ENCODE assay signal across 8 cellular contexts in the genomic region with DNA sequence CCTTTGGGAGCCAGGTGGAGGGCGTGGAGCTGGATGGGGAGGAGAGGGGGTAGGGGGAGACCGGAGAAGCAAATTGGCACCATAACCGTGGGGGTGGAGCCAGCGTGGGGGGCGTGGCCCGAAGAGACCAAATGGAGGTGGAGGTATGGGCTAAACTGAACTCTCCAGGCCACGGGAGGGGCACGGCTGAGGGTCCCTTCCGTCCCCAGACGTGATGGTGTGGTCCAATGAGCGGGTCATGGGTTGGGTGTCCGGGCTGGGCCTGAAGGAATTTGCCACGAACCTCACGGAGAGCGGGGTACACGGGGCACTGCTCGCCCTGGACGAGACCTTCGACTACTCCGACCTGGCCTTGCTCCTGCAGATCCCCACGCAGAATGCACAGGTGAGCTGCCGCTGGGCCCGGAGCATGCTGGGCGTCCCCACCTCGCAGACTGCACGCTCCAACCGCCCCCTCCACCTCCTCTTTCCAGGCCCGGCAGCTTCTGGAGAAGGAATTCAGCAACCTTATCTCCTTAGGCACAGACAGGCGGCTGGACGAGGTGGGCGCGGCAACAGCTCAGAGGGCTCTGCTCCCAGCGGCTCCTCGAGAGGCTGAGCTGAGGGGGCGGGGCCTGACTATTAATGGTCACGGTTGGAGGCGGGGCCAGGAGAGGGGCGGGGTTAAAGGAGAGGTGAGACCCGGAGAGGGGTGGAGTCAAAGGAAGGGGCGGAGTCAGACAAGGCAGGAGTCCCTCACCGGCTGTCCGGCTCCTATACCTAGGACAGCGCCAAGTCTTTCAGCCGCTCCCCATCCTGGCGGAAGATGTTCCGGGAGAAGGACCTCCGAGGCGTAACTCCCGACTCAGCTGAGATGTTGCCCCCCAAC. TPM values are rescaled to one million over a fixed set of nuclear protein-coding genes. Genes with fewer than 3 reads are reported as not detected.
DNase-seq lines count a peak whose midpoint lies in the region; ATAC-seq, FAIRE-seq and TF ChIP-seq lines count a peak whose summit lies in the region.

No MANE protein-coding gene starts in this region.

- no peaks in the 10 kb centered on the region for H3K79me2 ChIP-seq in OCI-LY3 (ENCODE audit: low read length)

- H3K27ac ChIP-seq in HUES6 (ENCODE audit: low read depth, low read length) (no peak overlapping the region), OCI-LY3 (ENCODE audit: low read length) (no peak overlapping the region), mesenchymal stem cell (ENCODE audit: low read length, poor library complexity, severe bottlenecking) (peak overlapping the region; percentile 15)

- peak overlapping the region; percentile 37 to 94 for H3K18ac ChIP-seq in mesenchymal stem cell (ENCODE audit: low read depth in 1 of 2, low read length in 2 of 2)

- no peak overlapping the region for H2AK5ac ChIP-seq in mesenchymal stem cell (ENCODE audit: low read length, severe bottlenecking)

- peaks cover 16% of the 10 kb centered on the region for H3K27me3 ChIP-seq in HUES6 (ENCODE audit: control insufficient read depth, insufficient read depth, low read length)
- 0 out of 2 replicates have a peak, but pooled peaks cover 3% of the 10 kb centered on the region for H3K27me3 ChIP-seq in OCI-LY3 (ENCODE audit: low read depth, low read length)
- H3K27me3 ChIP-seq in mesenchymal stem cell (ENCODE audit: control insufficient read depth in 1 of 2, insufficient read depth in 1 of 2, low read length in 2 of 2): peaks cover 4 to 16% of the 10 kb centered on the region in 2 experiments

- H3K4me2 ChIP-seq in OCI-LY3 (ENCODE audit: low read length): peak overlapping the region; percentile 88
- H3K4me2 ChIP-seq in mesenchymal stem cell (ENCODE audit: low read length, poor library complexity, severe bottlenecking): peak overlapping the region; percentile 75

- H3K4ac ChIP-seq in mesenchymal stem cell (ENCODE audit: low read depth in 1 of 2, low read length in 2 of 2): peak overlapping the region in 1 of 2 experiments; percentile 43

- no peak overlapping the region for H2BK120ac ChIP-seq in mesenchymal stem cell (ENCODE audit: low read depth, low read length)

- H3K36me3 ChIP-seq in HUES6 (ENCODE audit: control insufficient read depth, insufficient read depth, low read length) (no peaks in the 10 kb centered on the region), OCI-LY3 (replicated peaks; ENCODE audit: low read depth, low read length) (no peaks in the 10 kb centered on the region), mesenchymal stem cell (ENCODE audit: control insufficient read depth in 1 of 2, insufficient read depth in 2 of 2, low read depth in 1 of 2, low read length in 2 of 2) (no peaks in the 10 kb centered on the region)

- H4K20me1 ChIP-seq in OCI-LY3 (ENCODE audit: insufficient read depth, low read length): no peaks in the 10 kb centered on the region

- under 1% methylated on average over 45 of the region's 49 CpGs for WGBS in mesenchymal stem cell

- peak; percentile 78 for DNase-seq in CD1c-positive myeloid dendritic cell (ENCODE audit: extremely low spot score)
- DNase-seq in activated T-cell treated with anti-CD3 and anti-CD28 coated beads for 1 hour (ENCODE audit: low read depth): peak; percentile 70
- DNase-seq in mesenchymal stem cell: peak; percentile 95
- DNase-seq in stimulated activated CD8-positive, alpha-beta memory T cell treated with anti-CD3 and anti-CD28 coated beads, Interleukin-12 subunit alpha, Interleukin-12 subunit beta, amount 100 ng/mL, for 24 hours (ENCODE audit: extremely low read depth): peak; percentile 56

- H3K9ac ChIP-seq in HUES6 (ENCODE audit: low read length) (peak overlapping the region; percentile 18), OCI-LY3 (ENCODE audit: low read length) (peak overlapping the region; percentile 76; the same call in 1 of the 2 replicates), mesenchymal stem cell (ENCODE audit: low read length) (peak overlapping the region; percentile 93)

- peak overlapping the region; percentile 92 for H3K4me3 ChIP-seq in HUES6 (ENCODE audit: low read depth, low read length)
- peak overlapping the region; percentile 83 for H3K4me3 ChIP-seq in OCI-LY3 (ENCODE audit: low read length)
- H3K4me3 ChIP-seq in mesenchymal stem cell (ENCODE audit: insufficient read depth in 1 of 2, low read depth in 1 of 2, low read length in 2 of 2): peak overlapping the region; percentile 65 to 99

- H2BK15ac ChIP-seq in mesenchymal stem cell (ENCODE audit: low read depth, poor library complexity, severe bottlenecking): peak overlapping the region; percentile 73

- H2AFZ ChIP-seq in OCI-LY3 (ENCODE audit: low read depth, low read length) (no peak overlapping the region), mesenchymal stem cell (ENCODE audit: low read depth, low read length) (peak overlapping the region; percentile 92)

- FAIRE-seq in endometrium (lab: Jason Lieb, UNC): peak; percentile 29

- no peaks in the 10 kb centered on the region for H3K9me3 ChIP-seq in HUES6 (ENCODE audit: control insufficient read depth, insufficient read depth, low read depth, low read length)
- no peaks in the 10 kb centered on the region for H3K9me3 ChIP-seq in OCI-LY3 (ENCODE audit: insufficient read depth, low read length)
- H3K9me3 ChIP-seq in mesenchymal stem cell (ENCODE audit: control insufficient read depth, low read length): no peaks in the 10 kb centered on the region

- H3K4me1 ChIP-seq in HUES6 (ENCODE audit: control insufficient read depth, insufficient read depth, low read length) (peaks cover 22% of the 10 kb centered on the region), OCI-LY3 (ENCODE audit: low read length) (peaks cover 31% of the 10 kb centered on the region), mesenchymal stem cell (ENCODE audit: control insufficient read depth, insufficient read depth, low read depth, low read length) (peaks cover 33% of the 10 kb centered on the region)

- peak overlapping the region in 1 of 2 experiments; percentile 73 for H3K23ac ChIP-seq in mesenchymal stem cell (ENCODE audit: low read length in 2 of 2)

- H3K79me1 ChIP-seq in mesenchymal stem cell (replicated peaks; ENCODE audit: low read length, poor library complexity, severe bottlenecking): no peaks in the 10 kb centered on the region

- H4K8ac ChIP-seq in mesenchymal stem cell (ENCODE audit: low read length): peak overlapping the region; percentile 24

- H3K14ac ChIP-seq in mesenchymal stem cell (ENCODE audit: low read length in 2 of 2): no peak overlapping the region

- H2BK12ac ChIP-seq in mesenchymal stem cell (ENCODE audit: low read length in 2 of 2): peak overlapping the region; percentile 15 to 38

- ATAC-seq in GM21423 (IDR thresholded peaks at IDR 0.05; ENCODE audit: unreplicated experiment): no peak

- H2BK5ac ChIP-seq in mesenchymal stem cell (ENCODE audit: low read depth, low read length, poor library complexity, severe bottlenecking): no peak overlapping the region

- no peak for TF ChIP-seq CTCF in OCI-LY3 (IDR thresholded peaks at IDR 0.05; ENCODE audit: low read depth, low read length)

- H4K91ac ChIP-seq in mesenchymal stem cell (ENCODE audit: low read length): no peak overlapping the region

RNA-seq across cellular contexts. Expression of gene HRC, which starts 6.2 kb away (rescaled TPM):
- not detected for polyA plus RNA-seq in mesenchymal stem cell (2013, experiment 1 of 2)
- not detected for polyA plus RNA-seq in mesenchymal stem cell (2013, experiment 2 of 2)

RNA-seq across cellular contexts. Expression of gene TRPM4, which starts 8.6 kb away (rescaled TPM):
- 30.1 TPM for polyA plus RNA-seq in mesenchymal stem cell (2013, experiment 1 of 2)
- polyA plus RNA-seq in mesenchymal stem cell (2013, experiment 2 of 2): 30.7 TPM

RNA-seq across cellular contexts. Expression of gene PPFIA3, which starts 29.7 kb away (rescaled TPM):
- polyA plus RNA-seq in mesenchymal stem cell (2013, experiment 1 of 2): 4.4 TPM
- 4.5 TPM for polyA plus RNA-seq in mesenchymal stem cell (2013, experiment 2 of 2)

RNA-seq across cellular contexts. Expression of gene C19orf73, which starts 30.1 kb away (rescaled TPM):
- polyA plus RNA-seq in mesenchymal stem cell (2013, experiment 1 of 2): 0.79 TPM
- polyA plus RNA-seq in mesenchymal stem cell (2013, experiment 2 of 2): 0.79 TPM

RNA-seq across cellular contexts. Expression of gene LIN7B, which starts 34.8 kb away (rescaled TPM):
- 5.4 TPM for polyA plus RNA-seq in mesenchymal stem cell (2013, experiment 1 of 2)
- polyA plus RNA-seq in mesenchymal stem cell (2013, experiment 2 of 2): 5.1 TPM

Comparison
In these comparisons a context has a peak if more than half of its experiments do, and no peak if none do; other contexts are left out.
1. H3K9ac ChIP-seq: peak in every context shown above with its lines; median percentile 93 in mesenchymal stem cell; 76 in OCI-LY3; 18 in HUES6.